In genomic region chr18:55477537-55478300, GRCh38 we compare ENCODE assay signal across 8 cellular contexts.
DNase-seq lines count a peak whose midpoint lies in the region; ATAC-seq and TF ChIP-seq lines count a peak whose summit lies in the region.

No MANE protein-coding gene starts in this region.

- H3K9ac ChIP-seq in parathyroid adenoma: no peak overlapping the region

- peak overlapping the region; percentile 55 for H2AFZ ChIP-seq in parathyroid adenoma

- no peaks in the 10 kb centered on the region for H3K36me3 ChIP-seq in GM06990 (ENCODE audit: control insufficient read depth, insufficient read depth, low read length)
- no peaks in the 10 kb centered on the region for H3K36me3 ChIP-seq in parathyroid adenoma (ENCODE audit: control insufficient read depth, insufficient read depth, low read length)

- H3K27me3 ChIP-seq in GM06990 (replicated peaks; ENCODE audit: control insufficient read depth, insufficient read depth, low read length): no peaks in the 10 kb centered on the region
- H3K27me3 ChIP-seq in parathyroid adenoma (ENCODE audit: control insufficient read depth, insufficient read depth, low read length): no peaks in the 10 kb centered on the region

- H3K9me3 ChIP-seq in parathyroid adenoma (ENCODE audit: control insufficient read depth, low read length): no peaks in the 10 kb centered on the region

- H3K36me3 Mint-ChIP-seq in activated CD4-positive, alpha-beta memory T cell treated with anti-CD3 and anti-CD28 coated beads for 36 hours: no peaks in the 10 kb centered on the region

- no peak for TF ChIP-seq CTCF in GM06990 (IDR thresholded peaks at IDR 0.05; ENCODE audit: insufficient read depth, low read length, poor library complexity, severe bottlenecking)
- peak; percentile 33 for TF ChIP-seq CTCF in fibroblast of pulmonary artery (IDR thresholded peaks at IDR 0.05; ENCODE audit: low read length, missing control alignments)
- peak; percentile 15 for TF ChIP-seq CTCF in parathyroid adenoma (IDR thresholded peaks at IDR 0.05)

- no peak overlapping the region for H3K27ac Mint-ChIP-seq in activated CD4-positive, alpha-beta memory T cell treated with anti-CD3 and anti-CD28 coated beads for 36 hours

- peak overlapping the region; percentile 69 for H3K27ac ChIP-seq in parathyroid adenoma

- CTCF ChIA-PET in activated CD4-positive, alpha-beta memory T cell treated with anti-CD3 and anti-CD28 coated beads for 36 hours (lab: Charles Lee): no interaction called here

- no peak for DNase-seq in GM06990 (ENCODE audit: extremely low read depth, insufficient read length)
- peak; percentile 73 for DNase-seq in HT1080 (ENCODE audit: low read depth)
- DNase-seq in activated CD4-positive, alpha-beta memory T cell treated with anti-CD3 and anti-CD28 coated beads for 36 hours: peak; percentile 19
- peak; percentile 69 for DNase-seq in fibroblast of pulmonary artery (ENCODE audit: low read depth)
- DNase-seq in SHP77 treated with DMSO at 0.1 percent for 48 hours (lab: John Stamatoyannopoulos, UW): no peak
- DNase-seq in effector CD4-positive, alpha-beta T cell: no peak

- POLR2A ChIA-PET in activated CD4-positive, alpha-beta memory T cell treated with anti-CD3 and anti-CD28 coated beads for 36 hours (lab: Charles Lee): no interaction called here

- ATAC-seq in GM21390 (IDR thresholded peaks at IDR 0.05; ENCODE audit: unreplicated experiment): peak; percentile 89

- no peaks in the 10 kb centered on the region for H3K4me1 ChIP-seq in parathyroid adenoma

- H3K4me2 ChIP-seq in parathyroid adenoma (ENCODE audit: low read length): peak overlapping the region; percentile 77

- no peaks in the 10 kb centered on the region for H3K27me3 Mint-ChIP-seq in activated CD4-positive, alpha-beta memory T cell treated with anti-CD3 and anti-CD28 coated beads for 36 hours

- H3K79me2 ChIP-seq in parathyroid adenoma: no peaks in the 10 kb centered on the region

- H3K4me3 Mint-ChIP-seq in activated CD4-positive, alpha-beta memory T cell treated with anti-CD3 and anti-CD28 coated beads for 36 hours: peak overlapping the region; percentile 66

- H3K4me3 ChIP-seq in GM06990 (replicated peaks; ENCODE audit: low read depth, low read length): peak overlapping the region; percentile 53
- H3K4me3 ChIP-seq in fibroblast of pulmonary artery (replicated peaks; ENCODE audit: low read depth, low read length): peak overlapping the region; percentile 62
- H3K4me3 ChIP-seq in parathyroid adenoma (ENCODE audit: low read depth, low read length): peak overlapping the region; percentile 54

- intact Hi-C loops in activated CD4-positive, alpha-beta memory T cell treated with anti-CD3 and anti-CD28 coated beads for 36 hours (cut with micrococcal nuclease): loop anchor here (1.0 kb wide), 1 partner anchor 12 kb away; no protein-coding TSS in a partner anchor

- H3K4me1 Mint-ChIP-seq in activated CD4-positive, alpha-beta memory T cell treated with anti-CD3 and anti-CD28 coated beads for 36 hours (ENCODE audit: low read depth): peaks cover 12% of the 10 kb centered on the region

- no peaks in the 10 kb centered on the region for H3K9me3 Mint-ChIP-seq in activated CD4-positive, alpha-beta memory T cell treated with anti-CD3 and anti-CD28 coated beads for 36 hours

Comparison
In these comparisons a context has a peak if more than half of its experiments do, and no peak if none do; other contexts are left out.
1. DNase-seq: peak in HT1080 (single experiment), activated CD4-positive, alpha-beta memory T cell treated with anti-CD3 and anti-CD28 coated beads for 36 hours (single experiment) and fibroblast of pulmonary artery (single experiment); none in GM06990 (single experiment), SHP77 treated with DMSO at 0.1 percent for 48 hours (single experiment) and effector CD4-positive, alpha-beta T cell (single experiment).
2. Peak in every context shown above with its lines, with median percentiles within 50 percentile points of each other: H3K4me3 ChIP-seq.